ENCODE assay signal across 22 cellular contexts in genomic region chr16:66364959-66365306, GRCh38. TPM values are rescaled to one million over a fixed set of nuclear protein-coding genes. Genes with fewer than 3 reads are reported as not detected.
DNase-seq lines count a peak whose midpoint lies in the region; ATAC-seq and TF ChIP-seq lines count a peak whose summit lies in the region.
"Had no signal": no experiment of that assay in that cellular context is flagged by ENCODE, and none has a peak within 500 bp of the region (broad histone marks: within the 10 kb centered on the region; RNA-seq: fewer than 3 reads in every experiment).

No MANE protein-coding gene starts in this region.

- H3K23ac ChIP-seq in neuronal stem cell (ENCODE audit: low read depth, low read length, poor library complexity), result no peak overlapping the region

- TF ChIP-seq EP300 in esophagus muscularis mucosa (IDR thresholded peaks at IDR 0.05), result no peak

- no peaks in the 10 kb centered on the region for H3K79me1 ChIP-seq in neuronal stem cell (ENCODE audit: low read depth, low read length)

- no peak overlapping the region for H2BK120ac ChIP-seq in neuronal stem cell (ENCODE audit: low read depth, low read length)

- TF ChIP-seq POLR2A in esophagus muscularis mucosa (IDR thresholded peaks at IDR 0.05; ENCODE audit: low read depth) (no peak), uterus (IDR thresholded peaks at IDR 0.05) (no peak), erythroblast (IDR thresholded peaks at IDR 0.05; ENCODE audit: low read length) (no peak)

- no peak overlapping the region for H3K4me2 ChIP-seq in neuronal stem cell (ENCODE audit: insufficient read depth, low read length, poor library complexity, severe bottlenecking)

- no peak overlapping the region for H2BK15ac ChIP-seq in neuronal stem cell (ENCODE audit: low read length)

- H2BK12ac ChIP-seq in neuronal stem cell (ENCODE audit: low read length), result no peak overlapping the region

- ATAC-seq in Right ventricle myocardium superior (ENCODE audit: poor library complexity) (no peak), HG02642 (IDR thresholded peaks at IDR 0.05; ENCODE audit: poor library complexity, unreplicated experiment) (no peak)
- ATAC-seq: activated naive CD4-positive, alpha-beta T cell treated with anti-CD3 and anti-CD28 coated beads, Interleukin-2, amount 50 U/mL, for 72 hours; CD8-positive, alpha-beta T cell; HCT116 had no signal

- no peak overlapping the region for H2BK5ac ChIP-seq in neuronal stem cell (ENCODE audit: low read length)

- no peak overlapping the region for H3K4me3 ChIP-seq in right atrium auricular region
- H3K4me3 ChIP-seq in esophagus muscularis mucosa, result no peak overlapping the region
- no peak overlapping the region for H3K4me3 ChIP-seq in neuronal stem cell (ENCODE audit: low read length in 2 of 2)
- H3K4me3 ChIP-seq in uterus, result no peak overlapping the region
- H3K4me3 ChIP-seq: body of pancreas, MG63, spleen, tibial nerve had no signal

- intact Hi-C loops in Right ventricle myocardium superior (cut with DNase I) (no loop called here), esophagus muscularis mucosa (cut with DNase I) (no loop called here), uterus (cut with DNase I; ENCODE audit: low total_unique reads) (no loop called here)

- H3K9me3 ChIP-seq in right atrium auricular region, result no peaks in the 10 kb centered on the region
- no peaks in the 10 kb centered on the region for H3K9me3 ChIP-seq in esophagus muscularis mucosa
- no peaks in the 10 kb centered on the region for H3K9me3 ChIP-seq in neuronal stem cell (replicated peaks in 1 of 2; ENCODE audit: control insufficient read depth in 2 of 2, insufficient read depth in 1 of 2, low read depth in 1 of 2, low read length in 2 of 2)
- H3K9me3 ChIP-seq in uterus, result no peaks in the 10 kb centered on the region
- H3K9me3 ChIP-seq: body of pancreas, MG63, spleen, tibial nerve had no signal

- peak overlapping the region; percentile 4 for H2AK5ac ChIP-seq in neuronal stem cell (ENCODE audit: low read depth, low read length)

- H4K91ac ChIP-seq in neuronal stem cell (ENCODE audit: low read depth, low read length, poor library complexity), result no peak overlapping the region

- no peak overlapping the region for H3K14ac ChIP-seq in neuronal stem cell (ENCODE audit: low read length)

- H3K4me1 ChIP-seq in right atrium auricular region, result peaks cover 0 to 56% of the 10 kb centered on the region in 2 donors
- peaks cover 34 to 60% (median 46%) of the 10 kb centered on the region in 4 donors for H3K4me1 ChIP-seq in esophagus muscularis mucosa
- peaks cover 23 to 25% of the 10 kb centered on the region in 2 donors for H3K4me1 ChIP-seq in neuronal stem cell (ENCODE audit: control insufficient read depth in 2 of 2, insufficient read depth in 1 of 2, low read depth in 1 of 2, low read length in 2 of 2)
- H3K4me1 ChIP-seq in uterus, result no peaks in the 10 kb centered on the region
- H3K4me1 ChIP-seq: body of pancreas had no signal

- no peak overlapping the region for H4K8ac ChIP-seq in neuronal stem cell (ENCODE audit: low read depth, low read length)

- 31% methylated on average over 2 of the region's 2 CpGs for WGBS in esophagus muscularis mucosa
- no CpG with 5 or more reads among the region's 2 CpGs for WGBS in neuronal stem cell (ENCODE audit: extremely low coverage in 2 of 2, insufficient read length in 2 of 2, insufficient replicate concordance in 1 of 2), 2 donors

- H2AFZ ChIP-seq in neuronal stem cell (ENCODE audit: low read length), result no peak overlapping the region

- H3K27ac ChIP-seq in right atrium auricular region (peak overlapping the region; percentile 66 to 76), esophagus muscularis mucosa (replicated peaks in 1 of 4) (peak overlapping the region; percentile 50 to 76 (median 72)), neuronal stem cell (replicated peaks; ENCODE audit: low read length) (no peak overlapping the region), uterus (peak overlapping the region; percentile 72 to 79)

- no peaks in the 10 kb centered on the region for H3K27me3 ChIP-seq in right atrium auricular region
- H3K27me3 ChIP-seq in esophagus muscularis mucosa, result peaks cover 0 to 22% (median 0%) of the 10 kb centered on the region in 4 donors
- no peaks in the 10 kb centered on the region for H3K27me3 ChIP-seq in neuronal stem cell (ENCODE audit: control insufficient read depth in 3 of 3, insufficient read depth in 3 of 3, low read depth in 1 of 3, low read length in 3 of 3)
- no peaks in the 10 kb centered on the region for H3K27me3 ChIP-seq in uterus
- H3K27me3 ChIP-seq: body of pancreas, MG63 had no signal

- peak overlapping the region; percentile 0 for H3K18ac ChIP-seq in neuronal stem cell (ENCODE audit: low read length)

- no peak overlapping the region for H3K4ac ChIP-seq in neuronal stem cell (ENCODE audit: low read length)

- TF ChIP-seq CTCF in right atrium auricular region (IDR thresholded peaks at IDR 0.05) (no peak), esophagus muscularis mucosa (IDR thresholded peaks at IDR 0.05) (no peak), uterus (IDR thresholded peaks at IDR 0.05) (no peak)

- no peak overlapping the region for H3K9ac ChIP-seq in neuronal stem cell (ENCODE audit: low read depth, low read length, poor library complexity)

- no peaks in the 10 kb centered on the region for H3K36me3 ChIP-seq in right atrium auricular region
- no peaks in the 10 kb centered on the region for H3K36me3 ChIP-seq in esophagus muscularis mucosa
- no peaks in the 10 kb centered on the region for H3K36me3 ChIP-seq in neuronal stem cell (replicated peaks in 1 of 2; ENCODE audit: control insufficient read depth in 2 of 2, insufficient read depth in 2 of 2, low read length in 2 of 2)
- H3K36me3 ChIP-seq in uterus, result no peaks in the 10 kb centered on the region
- H3K36me3 ChIP-seq: MG63, spleen, tibial nerve had no signal

- DNase-seq in right atrium auricular region (ENCODE audit: low spot score) (no peak), Right ventricle myocardium superior (no peak), esophagus muscularis mucosa (ENCODE audit: extremely low spot score) (no peak), neuronal stem cell (ENCODE audit: low spot score) (no peak), uterus (no peak), epidermal melanocyte (ENCODE audit: insufficient read length, low spot score) (no peak), erythroblast (lab: John Stamatoyannopoulos, UW) (no peak)
- DNase-seq: ACHN; activated CD4-positive, alpha-beta memory T cell treated with anti-CD3 and anti-CD28 coated beads, Interleukin-2, amount 10 ng/mL, durations not matched to agents 7 days and 5 days; activated T-cell treated with anti-CD3 and anti-CD28 coated beads, Interleukin-2, amount 50 U/mL, for 48 hours; CD8-positive, alpha-beta T cell; DND-41; NCI-H187; SHP77 treated with DMSO at 0.1 percent for 48 hours; spleen had no signal

RNA-seq across cellular contexts. Expression of gene CDH5, which starts 1.6 kb away (rescaled TPM):
- 10 to 100 TPM; 47.4 to 58.0 TPM for total RNA-seq in right atrium auricular region
- 42.9 TPM for total RNA-seq in Right ventricle myocardium superior
- total RNA-seq in esophagus muscularis mucosa, result 10 to 100 TPM; 19.5 to 63.1 (median 50.6) TPM
- 0.21 TPM for polyA plus RNA-seq in neuronal stem cell (2013, experiment 1 of 2)
- polyA plus RNA-seq in neuronal stem cell (2013, experiment 2 of 2), result 0.25 TPM
- total RNA-seq in uterus, result 100 to 1,000 TPM in 1 of 4 donors, 10 to 100 TPM in 3; 31.2 to 126 (median 70.6) TPM
- total RNA-seq: activated CD4-positive, alpha-beta memory T cell treated with anti-CD3 and anti-CD28 coated beads, Interleukin-2, amount 10 ng/mL, durations not matched to agents 7 days and 5 days; activated naive CD4-positive, alpha-beta T cell treated with anti-CD3 and anti-CD28 coated beads, Interleukin-2, amount 50 U/mL, for 72 hours; CD8-positive, alpha-beta T cell; T-helper 1 cell treated with Interleukin-12 subunit alpha and Interleukin-12 subunit beta and Interleukin-4 antibody, amounts not matched to agents 30 ng/mL and 1 ng/mL, for 36 hours had no signal
